1 cellular context compared by ENCODE assay signal in genomic region chr18:31648966-31649429, GRCh38.
A peak's percentile ranks its signal among the peaks of the same experiment; 100 is the strongest.
TF ChIP-seq lines count a peak whose summit lies in the region.

No MANE protein-coding gene starts in this region.

TF ChIP-seq in GM12878, 131 proteins besides CTCF, POLR2A, EP300 and RAD21 (continued from another document and continues in another):
- TF ChIP-seq REST (IDR thresholded peaks at IDR 0.05; ENCODE audit: low read depth, low read length) (no peak), PBX3 (IDR thresholded peaks at IDR 0.05; ENCODE audit: insufficient replicate concordance, low read depth, low read length) (no peak), BHLHE40 (IDR thresholded peaks at IDR 0.05; ENCODE audit: borderline replicate concordance in 1 of 2, low read depth in 2 of 2, low read length in 1 of 2) (peak; percentile 38 to 43; a peak in 1 of 4 replicates), NRF1 (conservative IDR thresholded peaks at IDR 0.05; ENCODE audit: low read depth, low read length) (no peak), NBN (IDR thresholded peaks at IDR 0.05) (peak; percentile 40), RUNX3 (IDR thresholded peaks at IDR 0.05; ENCODE audit: low read length) (peak; percentile 82), ATF2 (IDR thresholded peaks at IDR 0.05; ENCODE audit: low read length) (peak; percentile 65), ZBTB40 (IDR thresholded peaks at IDR 0.05; ENCODE audit: borderline replicate concordance) (no peak), SMARCA5 (IDR thresholded peaks at IDR 0.05) (peak; percentile 25; the same call in 1 of the 2 replicates), SMC3 (IDR thresholded peaks at IDR 0.05; ENCODE audit: borderline replicate concordance, low read length) (peak; percentile 3; the same call in 1 of the 2 replicates), YY1 (IDR thresholded peaks at IDR 0.05; ENCODE audit: low read depth, low read length) (peak; percentile 53; the same call in 1 of the 2 replicates), RELA (IDR thresholded peaks at IDR 0.05; ENCODE audit: borderline replicate concordance, partially characterized antibody) (peak; percentile 94), NR2C2 (IDR thresholded peaks at IDR 0.05; ENCODE audit: borderline replicate concordance, control insufficient read depth, insufficient read length, low read depth) (no peak), SKIL (IDR thresholded peaks at IDR 0.05; ENCODE audit: low read depth, poor library complexity, severe bottlenecking) (peak; percentile 61), ZBTB33 (IDR thresholded peaks at IDR 0.05) (no peak), SREBF2 (IDR thresholded peaks at IDR 0.05; ENCODE audit: low read length) (no peak), NFYA (IDR thresholded peaks at IDR 0.05; ENCODE audit: borderline replicate concordance, low read depth, low read length) (no peak), BMI1 (IDR thresholded peaks at IDR 0.05; ENCODE audit: borderline replicate concordance) (no peak), ZBTB11 (CRISPR knock-in tag; IDR thresholded peaks at IDR 0.05) (no peak), RELB (IDR thresholded peaks at IDR 0.05; ENCODE audit: low read depth) (peak; percentile 92), IRF4 (IDR thresholded peaks at IDR 0.05; ENCODE audit: low read depth, low read length) (peak; percentile 77), SP1 (IDR thresholded peaks at IDR 0.05; ENCODE audit: low read depth, low read length) (no peak), SPI1 (IDR thresholded peaks at IDR 0.05; ENCODE audit: borderline replicate concordance, insufficient read depth, low read depth, low read length) (no peak), FOXM1 (IDR thresholded peaks at IDR 0.05; ENCODE audit: low read depth, low read length) (peak; percentile 67; the same call in 1 of the 2 replicates), MEF2B (IDR thresholded peaks at IDR 0.05; ENCODE audit: partially characterized antibody, poor library complexity, severe bottlenecking) (peak; percentile 68), GABPA (IDR thresholded peaks at IDR 0.05; ENCODE audit: low read depth) (no peak), SMAD1 (IDR thresholded peaks at IDR 0.05; ENCODE audit: low read depth, partially characterized antibody) (no peak), SRF (IDR thresholded peaks at IDR 0.05; ENCODE audit: low read depth in 2 of 2, low read length in 2 of 2) (no peak), GATAD2B (conservative IDR thresholded peaks at IDR 0.05; ENCODE audit: low read depth) (0 out of 2 replicates have a peak, but pooled peaks have one; percentile 40), RAD51 (IDR thresholded peaks at IDR 0.05) (no peak), IRF3 (IDR thresholded peaks at IDR 0.05) (no peak)
